1 cellular context compared by ENCODE assay signal in the genomic region with DNA sequence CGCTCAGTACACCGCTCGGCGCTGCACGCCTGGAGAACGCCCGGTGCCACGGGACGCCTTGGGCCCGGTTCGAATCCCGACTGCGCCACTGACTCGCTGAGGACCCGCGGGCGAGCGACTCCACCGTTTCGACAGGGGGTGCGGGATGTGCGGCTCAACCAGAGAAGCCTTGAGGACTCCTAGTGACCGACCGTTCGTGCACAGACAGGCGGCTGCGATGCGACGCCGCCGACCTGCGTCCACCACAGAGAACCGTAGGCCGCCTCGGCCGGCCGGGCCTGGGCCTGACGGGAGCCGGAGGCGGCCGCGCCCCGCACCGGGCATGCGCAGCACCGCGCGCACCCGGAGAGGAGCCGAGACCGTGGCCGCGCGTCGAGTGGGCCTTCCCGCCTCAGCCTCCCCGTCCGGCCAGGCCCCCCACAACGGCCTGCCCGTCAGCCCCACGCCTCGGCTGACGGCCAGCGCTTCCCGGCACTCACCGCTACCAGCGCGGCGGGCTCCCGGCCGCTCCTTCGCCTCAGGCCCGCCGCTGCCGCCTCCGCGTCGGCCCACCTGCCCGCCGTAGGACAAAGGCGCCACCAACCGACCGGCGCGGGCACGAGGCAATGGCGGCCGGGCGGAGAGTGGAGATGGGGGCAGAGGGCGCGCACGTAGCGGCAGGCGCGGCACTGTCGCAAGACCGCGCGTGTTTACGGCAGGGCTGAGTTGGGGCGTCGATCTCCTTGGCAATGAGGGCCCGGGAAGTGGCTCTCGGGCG.
TF ChIP-seq lines count a peak whose summit lies in the region.

A gene (minus strand): TSS at position 625 of the 757 bp plus-strand sequence. CDS start 10,538 bp downstream, outside the sequence.

TF ChIP-seq in WTC11, 78 proteins besides CTCF, POLR2A, EP300 and RAD21 (continued from another document and continues in another):
- TF ChIP-seq, protein P1, sequence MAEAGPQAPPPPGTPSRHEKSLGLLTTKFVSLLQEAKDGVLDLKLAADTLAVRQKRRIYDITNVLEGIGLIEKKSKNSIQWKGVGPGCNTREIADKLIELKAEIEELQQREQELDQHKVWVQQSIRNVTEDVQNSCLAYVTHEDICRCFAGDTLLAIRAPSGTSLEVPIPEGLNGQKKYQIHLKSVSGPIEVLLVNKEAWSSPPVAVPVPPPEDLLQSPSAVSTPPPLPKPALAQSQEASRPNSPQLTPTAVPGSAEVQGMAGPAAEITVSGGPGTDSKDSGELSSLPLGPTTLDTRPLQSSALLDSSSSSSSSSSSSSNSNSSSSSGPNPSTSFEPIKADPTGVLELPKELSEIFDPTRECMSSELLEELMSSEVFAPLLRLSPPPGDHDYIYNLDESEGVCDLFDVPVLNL (CRISPR knock-in tag; IDR thresholded peaks at IDR 0.05; ENCODE audit: borderline replicate concordance, low read depth) = no peak
- TF ChIP-seq TEAD1 (CRISPR knock-in tag; IDR thresholded peaks at IDR 0.05) = peak; percentile 90; the same call in 1 of the 2 replicates
- TF ChIP-seq, protein P2, sequence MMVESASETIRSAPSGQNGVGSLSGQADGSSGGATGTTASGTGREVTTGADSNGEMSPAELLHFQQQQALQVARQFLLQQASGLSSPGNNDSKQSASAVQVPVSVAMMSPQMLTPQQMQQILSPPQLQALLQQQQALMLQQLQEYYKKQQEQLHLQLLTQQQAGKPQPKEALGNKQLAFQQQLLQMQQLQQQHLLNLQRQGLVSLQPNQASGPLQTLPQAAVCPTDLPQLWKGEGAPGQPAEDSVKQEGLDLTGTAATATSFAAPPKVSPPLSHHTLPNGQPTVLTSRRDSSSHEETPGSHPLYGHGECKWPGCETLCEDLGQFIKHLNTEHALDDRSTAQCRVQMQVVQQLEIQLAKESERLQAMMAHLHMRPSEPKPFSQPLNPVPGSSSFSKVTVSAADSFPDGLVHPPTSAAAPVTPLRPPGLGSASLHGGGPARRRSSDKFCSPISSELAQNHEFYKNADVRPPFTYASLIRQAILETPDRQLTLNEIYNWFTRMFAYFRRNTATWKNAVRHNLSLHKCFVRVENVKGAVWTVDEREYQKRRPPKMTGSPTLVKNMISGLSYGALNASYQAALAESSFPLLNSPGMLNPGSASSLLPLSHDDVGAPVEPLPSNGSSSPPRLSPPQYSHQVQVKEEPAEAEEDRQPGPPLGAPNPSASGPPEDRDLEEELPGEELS (CRISPR knock-in tag; IDR thresholded peaks at IDR 0.05) = peak; percentile 95
- peak; percentile 81; the same call in 1 of the 2 replicates for TF ChIP-seq RELA (CRISPR knock-in tag; IDR thresholded peaks at IDR 0.05; ENCODE audit: borderline replicate concordance)
- TF ChIP-seq, protein P3, sequence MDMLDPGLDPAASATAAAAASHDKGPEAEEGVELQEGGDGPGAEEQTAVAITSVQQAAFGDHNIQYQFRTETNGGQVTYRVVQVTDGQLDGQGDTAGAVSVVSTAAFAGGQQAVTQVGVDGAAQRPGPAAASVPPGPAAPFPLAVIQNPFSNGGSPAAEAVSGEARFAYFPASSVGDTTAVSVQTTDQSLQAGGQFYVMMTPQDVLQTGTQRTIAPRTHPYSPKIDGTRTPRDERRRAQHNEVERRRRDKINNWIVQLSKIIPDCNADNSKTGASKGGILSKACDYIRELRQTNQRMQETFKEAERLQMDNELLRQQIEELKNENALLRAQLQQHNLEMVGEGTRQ (CRISPR knock-in tag; IDR thresholded peaks at IDR 0.05) = peak; percentile 52; the same call in 1 of the 2 replicates
- TF ChIP-seq HMGA2 (CRISPR knock-in tag; IDR thresholded peaks at IDR 0.05) = no peak
- TF ChIP-seq ZNF416 (CRISPR knock-in tag; IDR thresholded peaks at IDR 0.05) = peak; percentile 82
- TF ChIP-seq FOXP1 (CRISPR knock-in tag; IDR thresholded peaks at IDR 0.05; ENCODE audit: borderline replicate concordance) = peak; percentile 77
- TF ChIP-seq CREM (CRISPR knock-in tag; IDR thresholded peaks at IDR 0.05) = peak; percentile 64; the same call in 1 of the 2 replicates
- TF ChIP-seq, protein P4, sequence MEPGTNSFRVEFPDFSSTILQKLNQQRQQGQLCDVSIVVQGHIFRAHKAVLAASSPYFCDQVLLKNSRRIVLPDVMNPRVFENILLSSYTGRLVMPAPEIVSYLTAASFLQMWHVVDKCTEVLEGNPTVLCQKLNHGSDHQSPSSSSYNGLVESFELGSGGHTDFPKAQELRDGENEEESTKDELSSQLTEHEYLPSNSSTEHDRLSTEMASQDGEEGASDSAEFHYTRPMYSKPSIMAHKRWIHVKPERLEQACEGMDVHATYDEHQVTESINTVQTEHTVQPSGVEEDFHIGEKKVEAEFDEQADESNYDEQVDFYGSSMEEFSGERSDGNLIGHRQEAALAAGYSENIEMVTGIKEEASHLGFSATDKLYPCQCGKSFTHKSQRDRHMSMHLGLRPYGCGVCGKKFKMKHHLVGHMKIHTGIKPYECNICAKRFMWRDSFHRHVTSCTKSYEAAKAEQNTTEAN (CRISPR knock-in tag; IDR thresholded peaks at IDR 0.05) = no peak
- no peak for TF ChIP-seq ZNF121 (CRISPR knock-in tag; IDR thresholded peaks at IDR 0.05)
- TF ChIP-seq, protein P5, sequence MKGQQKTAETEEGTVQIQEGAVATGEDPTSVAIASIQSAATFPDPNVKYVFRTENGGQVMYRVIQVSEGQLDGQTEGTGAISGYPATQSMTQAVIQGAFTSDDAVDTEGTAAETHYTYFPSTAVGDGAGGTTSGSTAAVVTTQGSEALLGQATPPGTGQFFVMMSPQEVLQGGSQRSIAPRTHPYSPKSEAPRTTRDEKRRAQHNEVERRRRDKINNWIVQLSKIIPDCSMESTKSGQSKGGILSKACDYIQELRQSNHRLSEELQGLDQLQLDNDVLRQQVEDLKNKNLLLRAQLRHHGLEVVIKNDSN (CRISPR knock-in tag; IDR thresholded peaks at IDR 0.05) = peak; percentile 45
- TF ChIP-seq, protein P6, sequence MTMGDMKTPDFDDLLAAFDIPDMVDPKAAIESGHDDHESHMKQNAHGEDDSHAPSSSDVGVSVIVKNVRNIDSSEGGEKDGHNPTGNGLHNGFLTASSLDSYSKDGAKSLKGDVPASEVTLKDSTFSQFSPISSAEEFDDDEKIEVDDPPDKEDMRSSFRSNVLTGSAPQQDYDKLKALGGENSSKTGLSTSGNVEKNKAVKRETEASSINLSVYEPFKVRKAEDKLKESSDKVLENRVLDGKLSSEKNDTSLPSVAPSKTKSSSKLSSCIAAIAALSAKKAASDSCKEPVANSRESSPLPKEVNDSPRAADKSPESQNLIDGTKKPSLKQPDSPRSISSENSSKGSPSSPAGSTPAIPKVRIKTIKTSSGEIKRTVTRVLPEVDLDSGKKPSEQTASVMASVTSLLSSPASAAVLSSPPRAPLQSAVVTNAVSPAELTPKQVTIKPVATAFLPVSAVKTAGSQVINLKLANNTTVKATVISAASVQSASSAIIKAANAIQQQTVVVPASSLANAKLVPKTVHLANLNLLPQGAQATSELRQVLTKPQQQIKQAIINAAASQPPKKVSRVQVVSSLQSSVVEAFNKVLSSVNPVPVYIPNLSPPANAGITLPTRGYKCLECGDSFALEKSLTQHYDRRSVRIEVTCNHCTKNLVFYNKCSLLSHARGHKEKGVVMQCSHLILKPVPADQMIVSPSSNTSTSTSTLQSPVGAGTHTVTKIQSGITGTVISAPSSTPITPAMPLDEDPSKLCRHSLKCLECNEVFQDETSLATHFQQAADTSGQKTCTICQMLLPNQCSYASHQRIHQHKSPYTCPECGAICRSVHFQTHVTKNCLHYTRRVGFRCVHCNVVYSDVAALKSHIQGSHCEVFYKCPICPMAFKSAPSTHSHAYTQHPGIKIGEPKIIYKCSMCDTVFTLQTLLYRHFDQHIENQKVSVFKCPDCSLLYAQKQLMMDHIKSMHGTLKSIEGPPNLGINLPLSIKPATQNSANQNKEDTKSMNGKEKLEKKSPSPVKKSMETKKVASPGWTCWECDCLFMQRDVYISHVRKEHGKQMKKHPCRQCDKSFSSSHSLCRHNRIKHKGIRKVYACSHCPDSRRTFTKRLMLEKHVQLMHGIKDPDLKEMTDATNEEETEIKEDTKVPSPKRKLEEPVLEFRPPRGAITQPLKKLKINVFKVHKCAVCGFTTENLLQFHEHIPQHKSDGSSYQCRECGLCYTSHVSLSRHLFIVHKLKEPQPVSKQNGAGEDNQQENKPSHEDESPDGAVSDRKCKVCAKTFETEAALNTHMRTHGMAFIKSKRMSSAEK (CRISPR knock-in tag; IDR thresholded peaks at IDR 0.05; ENCODE audit: borderline replicate concordance) = 0 out of 2 replicates have a peak, but pooled peaks have one; percentile 14
- peak; percentile 98 for TF ChIP-seq FOXK1 (CRISPR knock-in tag; IDR thresholded peaks at IDR 0.05)
- TF ChIP-seq JAZF1 (CRISPR knock-in tag; IDR thresholded peaks at IDR 0.05) = no peak
- peak; percentile 80; the same call in 1 of the 2 replicates for TF ChIP-seq JUN (CRISPR knock-in tag; IDR thresholded peaks at IDR 0.05)
- no peak for TF ChIP-seq NFATC4 (CRISPR knock-in tag; IDR thresholded peaks at IDR 0.05)
- TF ChIP-seq, protein P7, sequence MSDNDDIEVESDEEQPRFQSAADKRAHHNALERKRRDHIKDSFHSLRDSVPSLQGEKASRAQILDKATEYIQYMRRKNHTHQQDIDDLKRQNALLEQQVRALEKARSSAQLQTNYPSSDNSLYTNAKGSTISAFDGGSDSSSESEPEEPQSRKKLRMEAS (CRISPR knock-in tag; IDR thresholded peaks at IDR 0.05) = peak; percentile 91
- TF ChIP-seq, protein P8, sequence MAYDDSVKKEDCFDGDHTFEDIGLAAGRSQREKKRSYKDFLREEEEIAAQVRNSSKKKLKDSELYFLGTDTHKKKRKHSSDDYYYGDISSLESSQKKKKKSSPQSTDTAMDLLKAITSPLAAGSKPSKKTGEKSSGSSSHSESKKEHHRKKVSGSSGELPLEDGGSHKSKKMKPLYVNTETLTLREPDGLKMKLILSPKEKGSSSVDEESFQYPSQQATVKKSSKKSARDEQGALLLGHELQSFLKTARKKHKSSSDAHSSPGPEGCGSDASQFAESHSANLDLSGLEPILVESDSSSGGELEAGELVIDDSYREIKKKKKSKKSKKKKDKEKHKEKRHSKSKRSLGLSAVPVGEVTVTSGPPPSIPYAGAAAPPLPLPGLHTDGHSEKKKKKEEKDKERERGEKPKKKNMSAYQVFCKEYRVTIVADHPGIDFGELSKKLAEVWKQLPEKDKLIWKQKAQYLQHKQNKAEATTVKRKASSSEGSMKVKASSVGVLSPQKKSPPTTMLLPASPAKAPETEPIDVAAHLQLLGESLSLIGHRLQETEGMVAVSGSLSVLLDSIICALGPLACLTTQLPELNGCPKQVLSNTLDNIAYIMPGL (CRISPR knock-in tag; IDR thresholded peaks at IDR 0.05) = peak; percentile 95
- peak; percentile 84 for TF ChIP-seq SP1 (CRISPR knock-in tag; conservative IDR thresholded peaks at IDR 0.05)
- TF ChIP-seq TP53 (CRISPR knock-in tag; IDR thresholded peaks at IDR 0.05) = peak; percentile 77; the same call in 1 of the 2 replicates
- TF ChIP-seq KAT7 (CRISPR knock-in tag; IDR thresholded peaks at IDR 0.05; ENCODE audit: borderline replicate concordance) = peak; percentile 91; the same call in 1 of the 2 replicates
- no peak for TF ChIP-seq TCF7 (CRISPR knock-in tag; IDR thresholded peaks at IDR 0.05; ENCODE audit: low read depth)
- TF ChIP-seq ZNF396 (CRISPR knock-in tag; IDR thresholded peaks at IDR 0.05; ENCODE audit: borderline replicate concordance) = no peak
- TF ChIP-seq, protein P9, sequence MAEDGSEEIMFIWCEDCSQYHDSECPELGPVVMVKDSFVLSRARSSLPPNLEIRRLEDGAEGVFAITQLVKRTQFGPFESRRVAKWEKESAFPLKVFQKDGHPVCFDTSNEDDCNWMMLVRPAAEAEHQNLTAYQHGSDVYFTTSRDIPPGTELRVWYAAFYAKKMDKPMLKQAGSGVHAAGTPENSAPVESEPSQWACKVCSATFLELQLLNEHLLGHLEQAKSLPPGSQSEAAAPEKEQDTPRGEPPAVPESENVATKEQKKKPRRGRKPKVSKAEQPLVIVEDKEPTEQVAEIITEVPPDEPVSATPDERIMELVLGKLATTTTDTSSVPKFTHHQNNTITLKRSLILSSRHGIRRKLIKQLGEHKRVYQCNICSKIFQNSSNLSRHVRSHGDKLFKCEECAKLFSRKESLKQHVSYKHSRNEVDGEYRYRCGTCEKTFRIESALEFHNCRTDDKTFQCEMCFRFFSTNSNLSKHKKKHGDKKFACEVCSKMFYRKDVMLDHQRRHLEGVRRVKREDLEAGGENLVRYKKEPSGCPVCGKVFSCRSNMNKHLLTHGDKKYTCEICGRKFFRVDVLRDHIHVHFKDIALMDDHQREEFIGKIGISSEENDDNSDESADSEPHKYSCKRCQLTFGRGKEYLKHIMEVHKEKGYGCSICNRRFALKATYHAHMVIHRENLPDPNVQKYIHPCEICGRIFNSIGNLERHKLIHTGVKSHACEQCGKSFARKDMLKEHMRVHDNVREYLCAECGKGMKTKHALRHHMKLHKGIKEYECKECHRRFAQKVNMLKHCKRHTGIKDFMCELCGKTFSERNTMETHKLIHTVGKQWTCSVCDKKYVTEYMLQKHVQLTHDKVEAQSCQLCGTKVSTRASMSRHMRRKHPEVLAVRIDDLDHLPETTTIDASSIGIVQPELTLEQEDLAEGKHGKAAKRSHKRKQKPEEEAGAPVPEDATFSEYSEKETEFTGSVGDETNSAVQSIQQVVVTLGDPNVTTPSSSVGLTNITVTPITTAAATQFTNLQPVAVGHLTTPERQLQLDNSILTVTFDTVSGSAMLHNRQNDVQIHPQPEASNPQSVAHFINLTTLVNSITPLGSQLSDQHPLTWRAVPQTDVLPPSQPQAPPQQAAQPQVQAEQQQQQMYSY (CRISPR knock-in tag; IDR thresholded peaks at IDR 0.05) = no peak
- TF ChIP-seq ZNF423 (CRISPR knock-in tag; IDR thresholded peaks at IDR 0.05) = no peak
- TF ChIP-seq, protein P10, sequence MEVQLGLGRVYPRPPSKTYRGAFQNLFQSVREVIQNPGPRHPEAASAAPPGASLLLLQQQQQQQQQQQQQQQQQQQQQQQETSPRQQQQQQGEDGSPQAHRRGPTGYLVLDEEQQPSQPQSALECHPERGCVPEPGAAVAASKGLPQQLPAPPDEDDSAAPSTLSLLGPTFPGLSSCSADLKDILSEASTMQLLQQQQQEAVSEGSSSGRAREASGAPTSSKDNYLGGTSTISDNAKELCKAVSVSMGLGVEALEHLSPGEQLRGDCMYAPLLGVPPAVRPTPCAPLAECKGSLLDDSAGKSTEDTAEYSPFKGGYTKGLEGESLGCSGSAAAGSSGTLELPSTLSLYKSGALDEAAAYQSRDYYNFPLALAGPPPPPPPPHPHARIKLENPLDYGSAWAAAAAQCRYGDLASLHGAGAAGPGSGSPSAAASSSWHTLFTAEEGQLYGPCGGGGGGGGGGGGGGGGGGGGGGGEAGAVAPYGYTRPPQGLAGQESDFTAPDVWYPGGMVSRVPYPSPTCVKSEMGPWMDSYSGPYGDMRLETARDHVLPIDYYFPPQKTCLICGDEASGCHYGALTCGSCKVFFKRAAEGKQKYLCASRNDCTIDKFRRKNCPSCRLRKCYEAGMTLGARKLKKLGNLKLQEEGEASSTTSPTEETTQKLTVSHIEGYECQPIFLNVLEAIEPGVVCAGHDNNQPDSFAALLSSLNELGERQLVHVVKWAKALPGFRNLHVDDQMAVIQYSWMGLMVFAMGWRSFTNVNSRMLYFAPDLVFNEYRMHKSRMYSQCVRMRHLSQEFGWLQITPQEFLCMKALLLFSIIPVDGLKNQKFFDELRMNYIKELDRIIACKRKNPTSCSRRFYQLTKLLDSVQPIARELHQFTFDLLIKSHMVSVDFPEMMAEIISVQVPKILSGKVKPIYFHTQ (CRISPR knock-in tag; IDR thresholded peaks at IDR 0.05) = no peak
- peak; percentile 42; the same call in 1 of the 2 replicates for TF ChIP-seq ZNF232 (CRISPR knock-in tag; IDR thresholded peaks at IDR 0.05)
